In genomic region chr2:174553811-174554493, GRCh38 we compare ENCODE assay signal across 13 cellular contexts. TPM values are rescaled to one million over a fixed set of nuclear protein-coding genes. Genes with fewer than 3 reads are reported as not detected.
DNase-seq lines count a peak whose midpoint lies in the region; ATAC-seq and TF ChIP-seq lines count a peak whose summit lies in the region.
"Had no signal": no experiment of that assay in that cellular context is flagged by ENCODE, and none has a peak within 500 bp of the region (broad histone marks: within the 10 kb centered on the region; RNA-seq: fewer than 3 reads in every experiment).

No MANE protein-coding gene starts in this region.

- H3K4me3 ChIP-seq in foreskin fibroblast (ENCODE audit: low read depth in 1 of 2, low read length in 2 of 2): no peak overlapping the region
- H3K4me3 ChIP-seq in WERI-Rb-1 (ENCODE audit: low read depth, low read length): no peak overlapping the region
- H3K4me3 ChIP-seq in lower leg skin (ENCODE audit: low read depth, poor library complexity, severe bottlenecking): no peak overlapping the region
- H3K4me3 ChIP-seq: thoracic aorta had no signal

- H3K4me1 Mint-ChIP-seq in CD4-positive, alpha-beta T cell (ENCODE audit: low read depth): peaks cover 44% of the 10 kb centered on the region
- H3K4me1 Mint-ChIP-seq in activated naive CD4-positive, alpha-beta T cell treated with anti-CD3 and anti-CD28 coated beads, Interleukin-2, amount 50 U/mL, for 24 hours: peaks cover 55% of the 10 kb centered on the region

- peak in 3 of 10 experiments; percentile 11 to 20 (median 16) for DNase-seq in CD4-positive, alpha-beta T cell
- DNase-seq in GM20000 (ENCODE audit: low spot score) (peak; percentile 57), Kasumi-1 (lab: John Stamatoyannopoulos, UW) (peak; percentile 72), DMS53 (lab: John Stamatoyannopoulos, UW) (no peak), foreskin fibroblast (no peak), WERI-Rb-1 (no peak), lower leg skin (ENCODE audit: low spot score in 2 of 2) (no peak)
- DNase-seq: Caco-2, H9, NCI-H187 had no signal

- no peak for TF ChIP-seq CTCF in CD4-positive, alpha-beta T cell (IDR thresholded peaks at IDR 0.05)
- no peak for TF ChIP-seq CTCF in GM20000 (IDR thresholded peaks at IDR 0.05; ENCODE audit: extremely low read depth, missing control alignments)
- TF ChIP-seq CTCF in foreskin fibroblast (IDR thresholded peaks at IDR 0.05; ENCODE audit: low read depth, low read length): no peak
- TF ChIP-seq CTCF in WERI-Rb-1 (IDR thresholded peaks at IDR 0.05; ENCODE audit: low read depth, low read length): no peak
- no peak for TF ChIP-seq CTCF in lower leg skin (IDR thresholded peaks at IDR 0.05)

- H3K27me3 Mint-ChIP-seq in CD4-positive, alpha-beta T cell: no peaks in the 10 kb centered on the region
- H3K27me3 Mint-ChIP-seq in activated naive CD4-positive, alpha-beta T cell treated with anti-CD3 and anti-CD28 coated beads, Interleukin-2, amount 50 U/mL, for 24 hours: no peaks in the 10 kb centered on the region

- CTCF ChIA-PET in CD4-positive, alpha-beta T cell (lab: Charles Lee): interaction anchor here (1.7 to 2.7 kb wide), 2 partner anchors 68 to 91 kb away, joined by 4 to 9 read pairs; no protein-coding TSS in a partner anchor

- ATAC-seq in CD4-positive, alpha-beta T cell (ENCODE audit: poor library complexity): peak; percentile 44
- ATAC-seq: WTC11 had no signal

- no peaks in the 10 kb centered on the region for H3K27me3 ChIP-seq in CD4-positive, alpha-beta T cell (ENCODE audit: control insufficient read depth, insufficient read depth, low read length)
- H3K27me3 ChIP-seq in WERI-Rb-1 (ENCODE audit: insufficient read depth, low read depth, severe bottlenecking): no peaks in the 10 kb centered on the region

- peak overlapping the region; percentile 76 for H3K27ac Mint-ChIP-seq in CD4-positive, alpha-beta T cell
- peak overlapping the region; percentile 92 for H3K27ac Mint-ChIP-seq in activated naive CD4-positive, alpha-beta T cell treated with anti-CD3 and anti-CD28 coated beads, Interleukin-2, amount 50 U/mL, for 24 hours
- H3K27ac Mint-ChIP-seq: H9, WTC11 had no signal

- no peaks in the 10 kb centered on the region for H3K9me3 ChIP-seq in CD4-positive, alpha-beta T cell (ENCODE audit: control insufficient read depth, low read length)
- H3K9me3 ChIP-seq in WERI-Rb-1 (ENCODE audit: severe bottlenecking): no peaks in the 10 kb centered on the region
- H3K9me3 ChIP-seq: thoracic aorta had no signal

- POLR2A ChIA-PET in CD4-positive, alpha-beta T cell (lab: Charles Lee): interaction anchor here (1.6 to 1.7 kb wide), 3 partner anchors 16 to 67 kb away, joined by 3 to 7 read pairs (median 7); partner anchors contain the start of gene GPR155

- peak overlapping the region; percentile 20 for H3K4me3 Mint-ChIP-seq in CD4-positive, alpha-beta T cell
- no peak overlapping the region for H3K4me3 Mint-ChIP-seq in activated naive CD4-positive, alpha-beta T cell treated with anti-CD3 and anti-CD28 coated beads, Interleukin-2, amount 50 U/mL, for 24 hours
- H3K4me3 Mint-ChIP-seq: H9, WTC11 had no signal

- WGBS in lower leg skin, 2 donors: 86 to 98% methylated on average over 5 of the region's 5 CpGs

- H3K36me3 Mint-ChIP-seq in CD4-positive, alpha-beta T cell (ENCODE audit: low read depth): peaks cover 38% of the 10 kb centered on the region
- peaks cover 3% of the 10 kb centered on the region for H3K36me3 Mint-ChIP-seq in activated naive CD4-positive, alpha-beta T cell treated with anti-CD3 and anti-CD28 coated beads, Interleukin-2, amount 50 U/mL, for 24 hours

- H3K9me3 Mint-ChIP-seq in CD4-positive, alpha-beta T cell: peaks cover 2% of the 10 kb centered on the region
- H3K9me3 Mint-ChIP-seq in activated naive CD4-positive, alpha-beta T cell treated with anti-CD3 and anti-CD28 coated beads, Interleukin-2, amount 50 U/mL, for 24 hours: no peaks in the 10 kb centered on the region

- no peaks in the 10 kb centered on the region for H3K36me3 ChIP-seq in WERI-Rb-1
- H3K36me3 ChIP-seq: thoracic aorta had no signal

- intact Hi-C loops in CD4-positive, alpha-beta T cell (cut with DNase I, micrococcal nuclease): no loop called here
- intact Hi-C loops in lower leg skin (cut with DNase I; ENCODE audit: low total_unique reads): no loop called here

- peak overlapping the region; percentile 59 for H3K27ac ChIP-seq in CD4-positive, alpha-beta T cell (ENCODE audit: low read depth, low read length)
- no peak overlapping the region for H3K27ac ChIP-seq in WERI-Rb-1
- H3K27ac ChIP-seq: thoracic aorta had no signal

- no peak for TF ChIP-seq POLR2A in lower leg skin (IDR thresholded peaks at IDR 0.05)

RNA-seq across cellular contexts. Expression of gene WIPF1, which starts 43.7 kb away (rescaled TPM):
- total RNA-seq in CD4-positive, alpha-beta T cell: 100 to 1,000 TPM; 237 to 264 TPM
- total RNA-seq in lower leg skin: 10 to 100 TPM in 2 of 4 donors, 1 to 10 TPM in 2; 5.0 to 12.4 (median 9.1) TPM

Comparison
In these comparisons a context has a peak if more than half of its experiments do, and no peak if none do; other contexts are left out.
1. DNase-seq: peak in GM20000 (single experiment) and Kasumi-1 (2 of 2); none in DMS53 (single experiment), foreskin fibroblast (0 of 2), WERI-Rb-1 (single experiment) and lower leg skin (0 of 2).
2. RNA of gene WIPF1, which starts 43.7 kb away (total RNA-seq): 237 to 264 TPM in CD4-positive, alpha-beta T cell; 5.0 to 12.4 TPM in lower leg skin; every median in the first group is over 10 times any median in the second.